21 cellular contexts compared by ENCODE assay signal in genomic region chr1:160087118-160087662, GRCh38. TPM values are rescaled to one million over a fixed set of nuclear protein-coding genes. Genes with fewer than 3 reads are reported as not detected.
"Had no signal": no experiment of that assay in that cellular context is flagged by ENCODE, and none has a peak within 500 bp of the region (broad histone marks: within the 10 kb centered on the region; RNA-seq: fewer than 3 reads in every experiment).

No MANE protein-coding gene starts in this region.

- H3K27ac ChIP-seq: cardiac muscle cell, neutrophil, pancreas, psoas muscle had no signal

- ATAC-seq: activated T-cell treated with anti-CD3 and anti-CD28 coated beads, Interleukin-2, amount 50 U/mL, for 4 hours; natural killer cell treated with Interleukin-12 subunit alpha and Interleukin-12 subunit beta and Interleukin-15 and Interleukin-18, amount 100 ng/mL, for 72 hours; pancreas; stimulated activated naive B cell treated with anti-CD40 and anti-IgM and Interleukin-4, amounts not matched to agents 10 μg/mL and 1 μg/mL and 100 μg/mL, for 72 hours; WTC11 had no signal

- H3K36me3 ChIP-seq: cardiac muscle cell, neutrophil had no signal

- DNase-seq: activated CD8-positive, alpha-beta memory T cell treated with anti-CD3 and anti-CD28 coated beads, Interleukin-2, amount 50 U/mL, for 48 hours; activated naive CD4-positive, alpha-beta T cell treated with Interleukin-2 at 50 U/mL for 16 hours; activated naive CD8-positive, alpha-beta T cell treated with anti-CD3 and anti-CD28 coated beads for 36 hours; activated T-cell treated with anti-CD3 and anti-CD28 coated beads, Interleukin-2, amount 50 U/mL, for 4 hours; glutamatergic neuron; pancreas; psoas muscle; right cardiac atrium; stimulated activated CD4-positive, alpha-beta T cell treated with anti-CD3 and anti-CD28 coated beads, Interleukin-1b, Interleukin-23, amount 100 ng/mL, for 48 hours; stimulated activated naive B cell treated with anti-CD40 and anti-IgM and Interleukin-4, amounts not matched to agents 10 μg/mL and 1 μg/mL and 100 μg/mL, for 72 hours; T1000 had no signal

- H3K9me3 ChIP-seq: esophagus muscularis mucosa, neutrophil, pancreas, psoas muscle had no signal

- H3K4me3 ChIP-seq: cardiac muscle cell, esophagus muscularis mucosa, pancreas, psoas muscle had no signal

- H3K4me1 ChIP-seq: pancreas, psoas muscle had no signal

RNA-seq across cellular contexts. Expression of gene KCNJ9, which starts 5.9 kb away (rescaled TPM):
- total RNA-seq: activated CD8-positive, alpha-beta memory T cell treated with anti-CD3 and anti-CD28 coated beads for 36 hours; activated T-cell treated with anti-CD3 and anti-CD28 coated beads, Interleukin-2, amount 50 U/mL, for 4 hours; dermis microvascular lymphatic vessel endothelial cell; esophagus muscularis mucosa; natural killer cell treated with Interleukin-12 subunit alpha and Interleukin-12 subunit beta and Interleukin-15 and Interleukin-18, amount 100 ng/mL, for 72 hours; pancreas; psoas muscle; right cardiac atrium; T-helper 1 cell treated with Interleukin-12 subunit alpha and Interleukin-12 subunit beta and Interleukin-4 antibody, amounts not matched to agents 30 ng/mL and 1 ng/mL, for 36 hours; ureter had no signal
- polyA plus RNA-seq: right cardiac atrium had no signal

RNA-seq across cellular contexts. Expression of gene KCNJ10, which starts 17.2 kb away (rescaled TPM):
- total RNA-seq: activated CD8-positive, alpha-beta memory T cell treated with anti-CD3 and anti-CD28 coated beads for 36 hours; activated naive CD8-positive, alpha-beta T cell treated with anti-CD3 and anti-CD28 coated beads for 36 hours; dermis microvascular lymphatic vessel endothelial cell; lower leg skin; T-helper 1 cell treated with Interleukin-12 subunit alpha and Interleukin-12 subunit beta and Interleukin-4 antibody, amounts not matched to agents 30 ng/mL and 1 ng/mL, for 36 hours; ureter had no signal

RNA-seq across cellular contexts. Expression of gene ATP1A2, which starts 28.4 kb away (rescaled TPM):
- total RNA-seq: activated CD8-positive, alpha-beta memory T cell treated with anti-CD3 and anti-CD28 coated beads for 36 hours; activated naive CD8-positive, alpha-beta T cell treated with anti-CD3 and anti-CD28 coated beads for 36 hours; activated T-cell treated with anti-CD3 and anti-CD28 coated beads, Interleukin-2, amount 50 U/mL, for 4 hours; dermis microvascular lymphatic vessel endothelial cell; natural killer cell treated with Interleukin-12 subunit alpha and Interleukin-12 subunit beta and Interleukin-15 and Interleukin-18, amount 100 ng/mL, for 72 hours; T-helper 1 cell treated with Interleukin-12 subunit alpha and Interleukin-12 subunit beta and Interleukin-4 antibody, amounts not matched to agents 30 ng/mL and 1 ng/mL, for 36 hours had no signal
